In genomic region chr2:120442923-120443571, GRCh38 we compare ENCODE assay signal across 8 cellular contexts.
DNase-seq lines count a peak whose midpoint lies in the region; ATAC-seq and TF ChIP-seq lines count a peak whose summit lies in the region.

No MANE protein-coding gene starts in this region.

- H3K9me3 ChIP-seq in stomach: no peaks in the 10 kb centered on the region

- no peak for ATAC-seq in HG02938 (IDR thresholded peaks at IDR 0.05; ENCODE audit: unreplicated experiment)

- in situ Hi-C loops in brain microvascular endothelial cell (cut with HindIII; ENCODE audit: low pct_ligation_motif_present, low sequenced_read_pairs): no loop called here

- H3K4me3 ChIP-seq in brain microvascular endothelial cell (ENCODE audit: low read depth, low read length) (peak overlapping the region; percentile 27), stomach (peak overlapping the region; percentile 36 to 45 (median 39))

- no peak for TF ChIP-seq CTCF in brain microvascular endothelial cell (IDR thresholded peaks at IDR 0.05; ENCODE audit: low read depth, low read length, missing control alignments)
- TF ChIP-seq CTCF in stomach (IDR thresholded peaks at IDR 0.05): no peak

- TF ChIP-seq POLR2A in stomach (IDR thresholded peaks at IDR 0.05): peak in 2 of 4 donors; percentile 50 to 72

- TF ChIP-seq EP300 in stomach (IDR thresholded peaks at IDR 0.05): no peak

- H3K27ac ChIP-seq in brain microvascular endothelial cell: no peak overlapping the region
- H3K27ac ChIP-seq in stomach: peak overlapping the region; percentile 75 to 84 (median 80)

- 13 to 24% (median 17%) methylated on average over 20 to 50 of the region's 50 CpGs for WGBS in stomach, 5 donors

- peaks cover 18 to 25% (median 21%) of the 10 kb centered on the region in 4 donors for H3K4me1 ChIP-seq in stomach

- H3K27me3 ChIP-seq in brain microvascular endothelial cell (replicated peaks) (peaks cover 34% of the 10 kb centered on the region), stomach (peaks cover 4 to 57% (median 18%) of the 10 kb centered on the region in 3 donors)

- peak; percentile 71 for DNase-seq in NCI-H748 (lab: John Stamatoyannopoulos, UW; ENCODE audit: unreplicated experiment)
- no peak for DNase-seq in brain microvascular endothelial cell
- DNase-seq in left kidney (ENCODE audit: low read depth, low spot score): peak; percentile 90
- DNase-seq in stomach: peak; percentile 92
- no peak for DNase-seq in NCI-H2081 treated with DMSO at 0.1 percent for 48 hours (lab: John Stamatoyannopoulos, UW)
- no peak for DNase-seq in NCI-H1417 treated with DMSO at 0.1 percent for 48 hours (lab: John Stamatoyannopoulos, UW)
- no peak for DNase-seq in NK-92 treated with Interleukin-12 subunit alpha and Interleukin-12 subunit beta, amount 100 ng/mL, for 24 hours (lab: John Stamatoyannopoulos, UW)

- intact Hi-C loops in stomach (cut with DNase I; ENCODE audit: low total_unique reads): no loop called here

- H3K36me3 ChIP-seq in brain microvascular endothelial cell (replicated peaks) (no peaks in the 10 kb centered on the region), stomach (no peaks in the 10 kb centered on the region)

Comparison
In these comparisons a context has a peak if more than half of its experiments do, and no peak if none do; other contexts are left out.
1. DNase-seq: peak in NCI-H748 (single experiment), left kidney (single experiment) and stomach (single experiment); none in brain microvascular endothelial cell (single experiment), NCI-H2081 treated with DMSO at 0.1 percent for 48 hours (single experiment), NCI-H1417 treated with DMSO at 0.1 percent for 48 hours (single experiment) and NK-92 treated with Interleukin-12 subunit alpha and Interleukin-12 subunit beta, amount 100 ng/mL, for 24 hours (single experiment).